Comparison of ENCODE assay signal across 11 cellular contexts in genomic region chr21:46100426-46100825, GRCh38. TPM values are rescaled to one million over a fixed set of nuclear protein-coding genes. Genes with fewer than 3 reads are reported as not detected.
A peak's percentile ranks its signal among the peaks of the same experiment; 100 is the strongest.
DNase-seq lines count a peak whose midpoint lies in the region; ATAC-seq lines count a peak whose summit lies in the region.
"Had no signal": no experiment of that assay in that cellular context is flagged by ENCODE, and none has a peak within 500 bp of the region (broad histone marks: within the 10 kb centered on the region; RNA-seq: fewer than 3 reads in every experiment).

No MANE protein-coding gene starts in this region.

- no peak overlapping the region for H3K4me3 Mint-ChIP-seq in activated T-helper 2 cell treated with anti-CD3 and anti-CD28 coated beads, Interferon-gamma antibody, Interleukin-2, Interleukin-4, amounts not matched to agents 10 μg/mL and 5 μg/mL and 100 μg/mL, durations not matched to agents 14 hours and 24 hours and 36 hours (ENCODE audit: low read depth)
- H3K4me3 Mint-ChIP-seq in immature natural killer cell, result peak overlapping the region; percentile 27 to 70 (median 65)
- H3K4me3 Mint-ChIP-seq: T-helper 1 cell treated with Interleukin-12 subunit alpha and Interleukin-12 subunit beta and Interleukin-4 antibody, amounts not matched to agents 30 μg/mL and 1 μg/mL, for 36 hours had no signal

- peaks cover 9% of the 10 kb centered on the region for H3K9me3 ChIP-seq in GM23248 (ENCODE audit: low read depth)

- H3K4me3 ChIP-seq in GM23248 (peak overlapping the region; percentile 85), skin epidermis (peak overlapping the region in 5 of 7 experiments; percentile 48 to 73 (median 63))

- H4K20me1 ChIP-seq in GM23248 (ENCODE audit: insufficient read depth), result peaks cover 6% of the 10 kb centered on the region; the same call in 1 of the 2 replicates

- H3K9me3 Mint-ChIP-seq in activated T-helper 2 cell treated with anti-CD3 and anti-CD28 coated beads, Interferon-gamma antibody, Interleukin-2, Interleukin-4, amounts not matched to agents 10 μg/mL and 5 μg/mL and 100 μg/mL, durations not matched to agents 14 hours and 24 hours and 36 hours, result peaks cover 10% of the 10 kb centered on the region
- peaks cover 6 to 26% (median 15%) of the 10 kb centered on the region in 6 donors for H3K9me3 Mint-ChIP-seq in immature natural killer cell

- DNase-seq in GM23248 (peak; percentile 90), immature natural killer cell (no peak), nucleus accumbens (lab: John Stamatoyannopoulos, UW) (no peak), inferior parietal cortex (ENCODE audit: extremely low spot score) (no peak)
- peak; percentile 5 for DNase-seq in activated T-helper 2 cell treated with anti-CD3 and anti-CD28 coated beads, Interferon-gamma antibody, Interleukin-2, Interleukin-4, amounts not matched to agents 10 μg/mL and 5 μg/mL and 100 μg/mL, durations not matched to agents 14 hours and 24 hours and 36 hours (ENCODE audit: low spot score)
- DNase-seq: NCI-H345 had no signal

- H3K36me3 Mint-ChIP-seq in activated T-helper 2 cell treated with anti-CD3 and anti-CD28 coated beads, Interferon-gamma antibody, Interleukin-2, Interleukin-4, amounts not matched to agents 10 μg/mL and 5 μg/mL and 100 μg/mL, durations not matched to agents 14 hours and 24 hours and 36 hours (ENCODE audit: low read depth), result no peaks in the 10 kb centered on the region
- H3K36me3 Mint-ChIP-seq in immature natural killer cell, result peaks cover 8 to 11% (median 11%) of the 10 kb centered on the region in 3 donors

- peak overlapping the region; percentile 92 for H3K27ac ChIP-seq in GM23248
- peak overlapping the region in 12 of 21 experiments; percentile 4 to 96 (median 92) for H3K27ac ChIP-seq in skin epidermis
- H3K27ac ChIP-seq: epithelial cell of prostate had no signal

- peaks cover 49% of the 10 kb centered on the region for H3K27me3 Mint-ChIP-seq in activated T-helper 2 cell treated with anti-CD3 and anti-CD28 coated beads, Interferon-gamma antibody, Interleukin-2, Interleukin-4, amounts not matched to agents 10 μg/mL and 5 μg/mL and 100 μg/mL, durations not matched to agents 14 hours and 24 hours and 36 hours (ENCODE audit: low read depth)
- peaks cover 23 to 41% (median 25%) of the 10 kb centered on the region in 3 donors for H3K27me3 Mint-ChIP-seq in immature natural killer cell (ENCODE audit: low read depth in 3 of 3)

- 2% methylated on average over 7 of the region's 7 CpGs for WGBS in GM23248 (ENCODE audit: low coverage in 1 of 2, low lambda C conversion rate in 2 of 2, missing lambda C conversion rate in 2 of 2), 2 experiments

- H3K4me1 Mint-ChIP-seq in activated T-helper 2 cell treated with anti-CD3 and anti-CD28 coated beads, Interferon-gamma antibody, Interleukin-2, Interleukin-4, amounts not matched to agents 10 μg/mL and 5 μg/mL and 100 μg/mL, durations not matched to agents 14 hours and 24 hours and 36 hours (ENCODE audit: low read depth), result no peaks in the 10 kb centered on the region
- peaks cover 18 to 21% of the 10 kb centered on the region in 2 donors for H3K4me1 Mint-ChIP-seq in immature natural killer cell

- peaks cover 71% of the 10 kb centered on the region for H3K79me2 ChIP-seq in GM23248 (ENCODE audit: insufficient read depth)

- peaks cover 54% of the 10 kb centered on the region for H3F3A ChIP-seq in GM23248 (ENCODE audit: insufficient read depth)

- peaks cover 30% of the 10 kb centered on the region for H3K36me3 ChIP-seq in GM23248 (ENCODE audit: low read depth)

- no peak for ATAC-seq in HG02970 (IDR thresholded peaks at IDR 0.05; ENCODE audit: low FRiP score, unreplicated experiment)
- no peak for ATAC-seq in GM18498 (IDR thresholded peaks at IDR 0.05; ENCODE audit: unreplicated experiment)

- no peak overlapping the region for H3K27ac Mint-ChIP-seq in activated T-helper 2 cell treated with anti-CD3 and anti-CD28 coated beads, Interferon-gamma antibody, Interleukin-2, Interleukin-4, amounts not matched to agents 10 μg/mL and 5 μg/mL and 100 μg/mL, durations not matched to agents 14 hours and 24 hours and 36 hours
- H3K27ac Mint-ChIP-seq in immature natural killer cell, result peak overlapping the region; percentile 12 to 85 (median 76)
- H3K27ac Mint-ChIP-seq: T-helper 1 cell treated with Interleukin-12 subunit alpha and Interleukin-12 subunit beta and Interleukin-4 antibody, amounts not matched to agents 30 μg/mL and 1 μg/mL, for 36 hours had no signal

- intact Hi-C loops in activated T-helper 2 cell treated with anti-CD3 and anti-CD28 coated beads, Interferon-gamma antibody, Interleukin-2, Interleukin-4, amounts not matched to agents 10 μg/mL and 5 μg/mL and 100 μg/mL, durations not matched to agents 14 hours and 24 hours and 36 hours (cut with micrococcal nuclease), result no loop called here

- peak overlapping the region; percentile 95 for H3K4me2 ChIP-seq in GM23248 (ENCODE audit: unreplicated experiment)

- H2AFZ ChIP-seq in GM23248, result no peak overlapping the region

- in situ Hi-C loops in GM23248 (cut with MboI), result loop anchor here (5.0 kb wide), 1 partner anchor 128 kb away; no protein-coding TSS in a partner anchor

- peak overlapping the region; percentile 97 for H3K9ac ChIP-seq in GM23248

- no peaks in the 10 kb centered on the region for H3K9me2 ChIP-seq in GM23248 (ENCODE audit: insufficient read depth)

- peaks cover 17% of the 10 kb centered on the region for H3K4me1 ChIP-seq in GM23248 (ENCODE audit: insufficient read depth)

- H3K27me3 ChIP-seq in GM23248 (replicated peaks; ENCODE audit: insufficient read depth), result no peaks in the 10 kb centered on the region

RNA-seq across cellular contexts. Expression of gene COL6A2, which starts 2.5 kb away (rescaled TPM):
- total RNA-seq in GM23248 (2014; rRNA removed; shearing (Covaris generic)), result 1,939 and 2,103 TPM in 2 replicates
- polyA plus RNA-seq in GM23248 (2016; fragmentation: Nextera tagmentation; extraction: Ambion mirVana), result 650 and 676 TPM in 2 replicates
- 2.2 TPM in 2 replicates for total RNA-seq in activated T-helper 2 cell treated with anti-CD3 and anti-CD28 coated beads, Interferon-gamma antibody, Interleukin-2, Interleukin-4, amounts not matched to agents 10 μg/mL and 5 μg/mL and 100 μg/mL, durations not matched to agents 14 hours and 24 hours and 36 hours
- 10 to 100 TPM in 2 of 3 donors, 1 to 10 TPM in 1; 4.4 to 46.6 (median 30.6) TPM for polyA plus RNA-seq in immature natural killer cell

RNA-seq across cellular contexts. Expression of gene FTCD, which starts 55.0 kb away (rescaled TPM):
- total RNA-seq in GM23248 (2014; rRNA removed; shearing (Covaris generic)), result not detected in 2 replicates
- polyA plus RNA-seq in GM23248 (2016; fragmentation: Nextera tagmentation; extraction: Ambion mirVana), result not detected in 2 replicates
- total RNA-seq in activated T-helper 2 cell treated with anti-CD3 and anti-CD28 coated beads, Interferon-gamma antibody, Interleukin-2, Interleukin-4, amounts not matched to agents 10 μg/mL and 5 μg/mL and 100 μg/mL, durations not matched to agents 14 hours and 24 hours and 36 hours, result 0.14 and 0.23 TPM in 2 replicates
- polyA plus RNA-seq in immature natural killer cell, result not detected

Comparison
In these comparisons a context has a peak if more than half of its experiments do, and no peak if none do; other contexts are left out.
1. DNase-seq: peak in GM23248 (single experiment) and activated T-helper 2 cell treated with anti-CD3 and anti-CD28 coated beads, Interferon-gamma antibody, Interleukin-2, Interleukin-4, amounts not matched to agents 10 μg/mL and 5 μg/mL and 100 μg/mL, durations not matched to agents 14 hours and 24 hours and 36 hours (single experiment); none in immature natural killer cell (0 of 3), nucleus accumbens (0 of 56) and inferior parietal cortex (single experiment).
2. RNA of gene COL6A2, which starts 2.5 kb away (total RNA-seq): 1,939 to 2,103 TPM in GM23248; 2.2 TPM in activated T-helper 2 cell treated with anti-CD3 and anti-CD28 coated beads, Interferon-gamma antibody, Interleukin-2, Interleukin-4, amounts not matched to agents 10 μg/mL and 5 μg/mL and 100 μg/mL, durations not matched to agents 14 hours and 24 hours and 36 hours; every median in the first group is over 100 times any median in the second.